In the genomic region with DNA sequence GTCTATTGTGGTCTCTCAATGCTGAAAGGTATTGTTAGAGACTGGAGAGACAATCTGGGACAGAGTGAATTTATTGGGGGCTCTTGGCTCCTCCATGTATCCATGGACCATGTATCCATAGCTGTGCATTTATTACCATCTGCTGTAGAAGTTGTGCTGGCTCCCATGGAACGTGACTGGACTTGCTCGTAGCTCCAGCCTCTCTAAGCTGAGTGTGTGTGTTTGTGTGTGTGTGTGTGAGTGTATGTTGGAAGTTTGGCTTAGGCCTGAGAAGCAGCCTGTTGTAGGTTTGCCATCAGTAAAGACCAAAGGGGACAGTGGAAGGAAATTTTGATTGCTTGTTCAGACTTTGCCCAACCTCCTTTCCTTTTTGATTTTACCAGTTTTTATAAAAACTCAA, we compare ENCODE assay signal across 16 cellular contexts.
DNase-seq lines count a peak whose midpoint lies in the region; TF ChIP-seq lines count a peak whose summit lies in the region.
"Had no signal": no experiment of that assay in that cellular context is flagged by ENCODE, and none has a peak within 500 bp of the region (broad histone marks: within the 10 kb centered on the region; RNA-seq: fewer than 3 reads in every experiment).

No MANE protein-coding gene starts in this region.

- no peaks in the 10 kb centered on the region for H3K27me3 ChIP-seq in breast epithelium

- no peaks in the 10 kb centered on the region for H3K27me3 Mint-ChIP-seq in MCF 10A (ENCODE audit: insufficient read depth, unreplicated experiment)

- H3K4me1 Mint-ChIP-seq in MCF 10A (ENCODE audit: insufficient read depth, unreplicated experiment): peaks cover 13% of the 10 kb centered on the region

- in situ Hi-C loops in ACHN (cut with HindIII; ENCODE audit: low pct_ligation_motif_present, low pct_unique_long_range_greater_than_20kb, low sequenced_read_pairs): no loop called here

- H3K9me3 Mint-ChIP-seq in MCF 10A (ENCODE audit: unreplicated experiment): no peaks in the 10 kb centered on the region
- H3K9me3 Mint-ChIP-seq: H9 had no signal

- no peaks in the 10 kb centered on the region for H3K36me3 ChIP-seq in breast epithelium

- H3K36me3 Mint-ChIP-seq in MCF 10A (ENCODE audit: insufficient read depth, unreplicated experiment): no peaks in the 10 kb centered on the region

- no TSS peak for BruUV-seq in MCF 10A (replicated peaks; lab: Mats Ljungman, UMichigan)

- POLR2A ChIA-PET in MCF 10A (lab: Yijun Ruan, JAX): no interaction called here

- intact Hi-C loops in MCF 10A (cut with micrococcal nuclease): no loop called here
- intact Hi-C loops in breast epithelium (cut with DNase I; ENCODE audit: low total_unique reads): no loop called here

- DNase-seq in MCF 10A (ENCODE audit: unreplicated experiment) (peak; percentile 38), breast epithelium (ENCODE audit: low spot score in 2 of 2) (no peak), NCI-H2171 treated with DMSO at 0.1 percent for 48 hours (lab: John Stamatoyannopoulos, UW) (peak; percentile 76), epithelial cell of esophagus (ENCODE audit: low read depth) (peak; percentile 88), inferior parietal cortex (ENCODE audit: extremely low spot score) (no peak), ACHN (no peak)
- no peak for DNase-seq in NK-92 treated with Interleukin-12 subunit alpha and Interleukin-12 subunit beta, amount 100 ng/mL, for 24 hours (lab: John Stamatoyannopoulos, UW)
- DNase-seq: AML-193, GDM1, H9, NCI-H2107, NCI-H82, PC-3, RPMI8226, T-helper 1 cell had no signal

- H3K4me3 ChIP-seq in breast epithelium: no peak overlapping the region
- no peak overlapping the region for H3K4me3 ChIP-seq in epithelial cell of esophagus (ENCODE audit: low read length)

- no peak for TF ChIP-seq POLR2A in breast epithelium (IDR thresholded peaks at IDR 0.05)

- CTCF ChIA-PET in MCF 10A (lab: Yijun Ruan, JAX): interaction anchor here (0.6 to 0.9 kb wide), 2 partner anchors 593 to 1191 kb away, joined by 3 read pairs; no protein-coding TSS in a partner anchor

- H3K27ac Mint-ChIP-seq in MCF 10A (ENCODE audit: low read depth, unreplicated experiment): peak overlapping the region; percentile 22
- H3K27ac Mint-ChIP-seq: H9 had no signal

- H3K27ac ChIP-seq in breast epithelium: no peak overlapping the region
- H3K27ac ChIP-seq: C4-2B had no signal

- no peaks in the 10 kb centered on the region for H3K9me3 ChIP-seq in breast epithelium

- H3K4me1 ChIP-seq in breast epithelium: no peaks in the 10 kb centered on the region

- TF ChIP-seq CTCF in MCF 10A (IDR thresholded peaks at IDR 0.05; ENCODE audit: unreplicated experiment): no peak
- TF ChIP-seq CTCF in breast epithelium (IDR thresholded peaks at IDR 0.05): no peak
- TF ChIP-seq CTCF in epithelial cell of esophagus (IDR thresholded peaks at IDR 0.05; ENCODE audit: insufficient read depth, low read depth, low read length, missing control alignments): no peak

- H3K4me3 Mint-ChIP-seq in MCF 10A (ENCODE audit: unreplicated experiment): no peak overlapping the region
- H3K4me3 Mint-ChIP-seq: H9 had no signal

Comparison
In these comparisons a context has a peak if more than half of its experiments do, and no peak if none do; other contexts are left out.
1. DNase-seq: peak in MCF 10A (single experiment), NCI-H2171 treated with DMSO at 0.1 percent for 48 hours (single experiment) and epithelial cell of esophagus (single experiment); none in breast epithelium (0 of 2), NK-92 treated with Interleukin-12 subunit alpha and Interleukin-12 subunit beta, amount 100 ng/mL, for 24 hours (single experiment), inferior parietal cortex (single experiment) and ACHN (single experiment).